ENCODE assay signal across 8 cellular contexts in genomic region chr3:196969001-196969659, GRCh38. TPM values are rescaled to one million over a fixed set of nuclear protein-coding genes. Genes with fewer than 3 reads are reported as not detected.
A peak's percentile ranks its signal among the peaks of the same experiment; 100 is the strongest.
DNase-seq lines count a peak whose midpoint lies in the region; ATAC-seq and TF ChIP-seq lines count a peak whose summit lies in the region.

No MANE protein-coding gene starts in this region.

- TF ChIP-seq CTCF in lower lobe of right lung (IDR thresholded peaks at IDR 0.05) = no peak

- intact Hi-C loops in lower lobe of right lung (cut with DNase I) (no loop called here), sciatic nerve (cut with DNase I) (no loop called here)

- peaks cover 5% of the 10 kb centered on the region for H3K36me3 ChIP-seq in lower lobe of right lung

- peak overlapping the region; percentile 89 for H3K4me3 ChIP-seq in lower lobe of right lung

- no peaks in the 10 kb centered on the region for H3K9me3 ChIP-seq in lower lobe of right lung

- DNase-seq in Caki2 (ENCODE audit: low read depth) (peak; percentile 44), T-helper 2 cell (peak in 3 of 5 experiments; percentile 24 to 55 (median 24)), lower lobe of right lung (peak; percentile 71), sciatic nerve (ENCODE audit: low spot score) (no peak)
- peak; percentile 32 for DNase-seq in central memory CD4-positive, alpha-beta T cell
- peak; percentile 11 for DNase-seq in stimulated activated naive CD4-positive, alpha-beta T cell treated with Interleukin-2 at 50 U/mL for 16 hours (lab: John Stamatoyannopoulos, UW)

- in situ Hi-C loops in Caki2 (cut with HindIII; ENCODE audit: low pct_unique_long_range_greater_than_20kb, low sequenced_read_pairs) = no loop called here

- H3K27ac ChIP-seq in lower lobe of right lung = peak overlapping the region; percentile 84

- H3K4me1 ChIP-seq in lower lobe of right lung = peaks cover 11% of the 10 kb centered on the region

- ATAC-seq in GM19455 (IDR thresholded peaks at IDR 0.05; ENCODE audit: unreplicated experiment) = peak; percentile 46
- peak; percentile 19 for ATAC-seq in HG03565 (IDR thresholded peaks at IDR 0.05; ENCODE audit: unreplicated experiment)
- peak; percentile 29 to 50 for ATAC-seq in lower lobe of right lung
- no peak for ATAC-seq in sciatic nerve

- no peaks in the 10 kb centered on the region for H3K27me3 ChIP-seq in lower lobe of right lung (ENCODE audit: low read depth)

RNA-seq across cellular contexts. Expression of gene PIGZ, which starts 0.5 kb away (rescaled TPM):
- total RNA-seq in Caki2 (2014; rRNA removed; shearing (Covaris generic); ENCODE audit: low replicate concordance) = 0.10 and 12.7 TPM in 2 replicates
- 4.6 TPM for total RNA-seq in lower lobe of right lung
- 5.4 TPM for total RNA-seq in sciatic nerve

RNA-seq across cellular contexts. Expression of gene NCBP2, which starts 26.8 kb away (rescaled TPM):
- total RNA-seq in Caki2 (2014; rRNA removed; shearing (Covaris generic); ENCODE audit: low replicate concordance) = 22.6 and 30.6 TPM in 2 replicates
- total RNA-seq in lower lobe of right lung (55.1 TPM), sciatic nerve (39.9 TPM)
